Comparison of ENCODE assay signal across 19 cellular contexts in the genomic region with DNA sequence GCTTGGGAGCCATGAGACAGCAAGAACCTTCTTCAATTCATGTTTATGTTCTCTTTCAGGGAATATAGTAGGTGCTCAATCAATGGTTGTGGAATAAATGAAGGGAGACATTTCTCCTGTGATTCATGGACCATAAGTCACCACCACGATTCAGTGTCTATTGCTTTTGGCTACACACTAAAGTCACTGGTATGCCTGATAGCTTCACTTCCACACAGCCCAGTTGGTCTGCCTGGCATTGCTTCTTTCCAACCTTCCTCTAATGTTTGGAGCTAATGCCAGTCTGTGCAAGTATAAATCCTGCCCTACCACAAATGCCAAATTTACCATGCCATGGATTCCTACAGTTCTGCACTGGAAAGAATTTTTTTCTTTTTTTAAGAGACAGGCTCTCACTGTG. TPM values are rescaled to one million over a fixed set of nuclear protein-coding genes. Genes with fewer than 3 reads are reported as not detected.
"Had no signal": no experiment of that assay in that cellular context is flagged by ENCODE, and none has a peak within 500 bp of the region (broad histone marks: within the 10 kb centered on the region; RNA-seq: fewer than 3 reads in every experiment).

No MANE protein-coding gene starts in this region.

- FAIRE-seq: astrocyte, frontal cortex, kidney, pancreas, urothelium cell line had no signal

- H3K27ac Mint-ChIP-seq: activated naive CD4-positive, alpha-beta T cell treated with anti-CD3 and anti-CD28 coated beads, Interleukin-2, amount 50 U/mL, for 72 hours; stimulated activated memory B cell treated with anti-CD40 and anti-IgM and Interleukin-4, amounts not matched to agents 10 μg/mL and 1 μg/mL and 100 μg/mL, for 72 hours had no signal

- H3K27me3 ChIP-seq: pancreas, right lobe of liver had no signal

- H3K36me3 ChIP-seq: adrenal gland, cardiac muscle cell, left ventricle myocardium inferior, pancreas, right lobe of liver, tibial artery had no signal

- H3K27ac ChIP-seq: adrenal gland, cardiac muscle cell, dorsolateral prefrontal cortex, left ventricle myocardium inferior, pancreas, right lobe of liver, tibial artery had no signal

- ATAC-seq: stimulated activated memory B cell treated with anti-CD40 and anti-IgM and Interleukin-4, amounts not matched to agents 10 μg/mL and 1 μg/mL and 100 μg/mL, for 72 hours had no signal

- H3K9me3 ChIP-seq: adrenal gland, left ventricle myocardium inferior, pancreas, right lobe of liver, tibial artery had no signal

- H3K4me3 ChIP-seq: adrenal gland, cardiac muscle cell, dorsolateral prefrontal cortex, left ventricle myocardium inferior, pancreas, right lobe of liver, tibial artery had no signal

- H3K4me1 ChIP-seq: adrenal gland, left ventricle myocardium inferior, pancreas, right lobe of liver, tibial artery had no signal

- H3K9me3 Mint-ChIP-seq: activated naive CD4-positive, alpha-beta T cell treated with anti-CD3 and anti-CD28 coated beads, Interleukin-2, amount 50 U/mL, for 72 hours; stimulated activated memory B cell treated with anti-CD40 and anti-IgM and Interleukin-4, amounts not matched to agents 10 μg/mL and 1 μg/mL and 100 μg/mL, for 72 hours had no signal

- DNase-seq: activated CD4-positive, alpha-beta T cell treated with anti-CD3 and anti-CD28 coated beads, Interleukin-2, amount 50 U/mL, for 4 hours; activated gamma-delta T cell; adrenal gland; dorsolateral prefrontal cortex; kidney; left ventricle myocardium inferior; pancreas; right lobe of liver; stimulated activated CD4-positive, alpha-beta T cell treated with anti-CD3 and anti-CD28 coated beads, Interleukin-4, amount 100 ng/mL, for 24 hours; tibial artery had no signal

- H3K4me3 Mint-ChIP-seq: stimulated activated memory B cell treated with anti-CD40 and anti-IgM and Interleukin-4, amounts not matched to agents 10 μg/mL and 1 μg/mL and 100 μg/mL, for 72 hours had no signal

- H3K36me3 Mint-ChIP-seq: activated naive CD4-positive, alpha-beta T cell treated with anti-CD3 and anti-CD28 coated beads, Interleukin-2, amount 50 U/mL, for 72 hours; stimulated activated memory B cell treated with anti-CD40 and anti-IgM and Interleukin-4, amounts not matched to agents 10 μg/mL and 1 μg/mL and 100 μg/mL, for 72 hours had no signal

RNA-seq across cellular contexts. Expression of a gene that starts 1.3 kb away (rescaled TPM):
- total RNA-seq: activated CD8-positive, alpha-beta memory T cell treated with anti-CD3 and anti-CD28 coated beads for 36 hours; activated naive CD4-positive, alpha-beta T cell treated with anti-CD3 and anti-CD28 coated beads, Interleukin-2, amount 50 U/mL, for 72 hours; astrocyte; cardiac muscle cell; epithelial cell of proximal tubule; pulmonary artery endothelial cell had no signal
- polyA plus RNA-seq: cardiac muscle cell had no signal

RNA-seq across cellular contexts. Expression of a gene that starts 42.2 kb away (rescaled TPM):
- total RNA-seq: activated CD8-positive, alpha-beta memory T cell treated with anti-CD3 and anti-CD28 coated beads for 36 hours; epithelial cell of proximal tubule; pulmonary artery endothelial cell had no signal
